In genomic region chr18:63363951-63364350, GRCh38 we compare ENCODE assay signal across 15 cellular contexts. TPM values are rescaled to one million over a fixed set of nuclear protein-coding genes. Genes with fewer than 3 reads are reported as not detected.
DNase-seq lines count a peak whose midpoint lies in the region; ATAC-seq and TF ChIP-seq lines count a peak whose summit lies in the region.
"Had no signal": no experiment of that assay in that cellular context is flagged by ENCODE, and none has a peak within 500 bp of the region (broad histone marks: within the 10 kb centered on the region; RNA-seq: fewer than 3 reads in every experiment).

No MANE protein-coding gene starts in this region.

- no peak overlapping the region for H3K14ac ChIP-seq in IMR-90 (replicated peaks; ENCODE audit: low read depth, low read length)

- no peak for ATAC-seq in activated T-cell treated with anti-CD3 and anti-CD28 coated beads, Interleukin-2, amount 50 U/mL, for 72 hours (replicated peaks in 1 of 2)
- ATAC-seq in IMR-90 (ENCODE audit: low read depth) (no peak), HG03108 (IDR thresholded peaks at IDR 0.05; ENCODE audit: unreplicated experiment) (no peak)
- peak; percentile 15 for ATAC-seq in naive thymus-derived CD4-positive, alpha-beta T cell
- ATAC-seq: Panc1, right cardiac atrium had no signal

- H3K27me3 ChIP-seq in IMR-90 (ENCODE audit: control insufficient read depth, insufficient read depth, low read length): no peaks in the 10 kb centered on the region
- H3K27me3 ChIP-seq in naive thymus-derived CD4-positive, alpha-beta T cell (ENCODE audit: control insufficient read depth in 2 of 2, insufficient read depth in 2 of 2, low read length in 2 of 2): no peaks in the 10 kb centered on the region

- dilution Hi-C loops in IMR-90 (cut with HindIII; ENCODE audit: low sequenced_read_pairs, unreplicated experiment): no loop called here

- no peak overlapping the region for H3K4me2 ChIP-seq in IMR-90 (ENCODE audit: low read depth, low read length)

- H2BK5ac ChIP-seq in IMR-90 (ENCODE audit: low read depth, low read length, poor library complexity, severe bottlenecking): no peak overlapping the region

- H2BK120ac ChIP-seq in IMR-90 (ENCODE audit: low read depth, low read length): no peak overlapping the region

- TF ChIP-seq RAD21 in IMR-90 (IDR thresholded peaks at IDR 0.05; ENCODE audit: low read length): no peak

- in situ Hi-C loops in IMR-90 (cut with MboI; ENCODE audit: low sequenced_read_pairs): no loop called here

- peak overlapping the region; percentile 0 for H3K27ac Mint-ChIP-seq in activated T-cell treated with anti-CD3 and anti-CD28 coated beads, Interleukin-2, amount 50 U/mL, for 72 hours
- peak overlapping the region; percentile 2 for H3K27ac Mint-ChIP-seq in activated CD4-positive, alpha-beta memory T cell treated with anti-CD3 and anti-CD28 coated beads for 36 hours
- peak overlapping the region in 6 of 9 donors; percentile 3 to 50 (median 10) for H3K27ac Mint-ChIP-seq in naive thymus-derived CD4-positive, alpha-beta T cell

- peaks cover 16% of the 10 kb centered on the region for H4K20me1 ChIP-seq in IMR-90 (ENCODE audit: insufficient read depth, low read length)

- POLR2A ChIA-PET in IMR-90 (lab: Charles Lee; ENCODE audit: unreplicated experiment): no interaction called here
- POLR2A ChIA-PET in activated CD4-positive, alpha-beta memory T cell treated with anti-CD3 and anti-CD28 coated beads for 36 hours (lab: Charles Lee): interaction anchor here (0.8 kb wide), 1 partner anchor 841 kb away, joined by 3 read pairs; the partner anchor contains the start of gene ZCCHC2
- POLR2A ChIA-PET in naive thymus-derived CD4-positive, alpha-beta T cell (lab: Charles Lee): interaction anchor here (0.6 to 4.2 kb wide), 3 partner anchors 58 to 203 kb away, joined by 4 to 19 read pairs (median 4); partner anchors contain the start of gene VPS4B

- H4K5ac ChIP-seq in IMR-90 (ENCODE audit: low read depth, low read length): no peak overlapping the region

- CTCF ChIA-PET in IMR-90 (lab: Yijun Ruan, JAX): interaction anchor here (0.6 kb wide), 1 partner anchor 205 kb away, joined by 3 read pairs; no protein-coding TSS in a partner anchor
- CTCF ChIA-PET in activated CD4-positive, alpha-beta memory T cell treated with anti-CD3 and anti-CD28 coated beads for 36 hours (lab: Charles Lee): interaction anchor here (0.7 kb wide), 1 partner anchor 51 kb away, joined by 3 read pairs; no protein-coding TSS in a partner anchor
- CTCF ChIA-PET in naive thymus-derived CD4-positive, alpha-beta T cell (lab: Charles Lee): interaction anchor here (0.9 kb wide), 1 partner anchor 75 kb away, joined by 3 read pairs; no protein-coding TSS in a partner anchor

- H3K36me3 ChIP-seq in IMR-90 (ENCODE audit: control insufficient read depth, insufficient read depth, low read length): peaks cover 22% of the 10 kb centered on the region
- H3K36me3 ChIP-seq in naive thymus-derived CD4-positive, alpha-beta T cell (ENCODE audit: control insufficient read depth in 2 of 3, insufficient read depth in 3 of 3, low read length in 3 of 3): peaks cover 0 to 18% (median 0%) of the 10 kb centered on the region in 3 experiments

- H4K91ac ChIP-seq in IMR-90 (ENCODE audit: insufficient read depth, low read depth, low read length): no peak overlapping the region

- peak overlapping the region; percentile 2 to 35 for H3K4me3 Mint-ChIP-seq in activated T-cell treated with anti-CD3 and anti-CD28 coated beads, Interleukin-2, amount 50 U/mL, for 72 hours
- peak overlapping the region; percentile 0 for H3K4me3 Mint-ChIP-seq in activated CD4-positive, alpha-beta memory T cell treated with anti-CD3 and anti-CD28 coated beads for 36 hours
- H3K4me3 Mint-ChIP-seq in naive thymus-derived CD4-positive, alpha-beta T cell: peak overlapping the region in 8 of 10 donors; percentile 0 to 29 (median 2)

- peaks cover 2 to 5% of the 10 kb centered on the region in 2 donors for H3K9me3 Mint-ChIP-seq in activated T-cell treated with anti-CD3 and anti-CD28 coated beads, Interleukin-2, amount 50 U/mL, for 72 hours
- H3K9me3 Mint-ChIP-seq in activated CD4-positive, alpha-beta memory T cell treated with anti-CD3 and anti-CD28 coated beads for 36 hours: peaks cover 9% of the 10 kb centered on the region
- peaks cover 0 to 11% (median 1%) of the 10 kb centered on the region in 11 donors for H3K9me3 Mint-ChIP-seq in naive thymus-derived CD4-positive, alpha-beta T cell

- no peaks in the 10 kb centered on the region for H3K27me3 Mint-ChIP-seq in activated T-cell treated with anti-CD3 and anti-CD28 coated beads, Interleukin-2, amount 50 U/mL, for 72 hours (ENCODE audit: low read depth)
- H3K27me3 Mint-ChIP-seq in activated CD4-positive, alpha-beta memory T cell treated with anti-CD3 and anti-CD28 coated beads for 36 hours: no peaks in the 10 kb centered on the region
- H3K27me3 Mint-ChIP-seq in naive thymus-derived CD4-positive, alpha-beta T cell: no peaks in the 10 kb centered on the region

- H2AK5ac ChIP-seq in IMR-90 (ENCODE audit: low read depth, low read length): no peak overlapping the region

- no peak overlapping the region for H3K4me3 ChIP-seq in IMR-90 (ENCODE audit: insufficient read depth, low read depth, low read length)
- H3K4me3 ChIP-seq in naive thymus-derived CD4-positive, alpha-beta T cell (ENCODE audit: low read length): no peak overlapping the region

- peaks cover 15 to 39% of the 10 kb centered on the region in 2 donors for H3K36me3 Mint-ChIP-seq in activated T-cell treated with anti-CD3 and anti-CD28 coated beads, Interleukin-2, amount 50 U/mL, for 72 hours (ENCODE audit: insufficient read depth in 2 of 2)
- peaks cover 32% of the 10 kb centered on the region for H3K36me3 Mint-ChIP-seq in activated CD4-positive, alpha-beta memory T cell treated with anti-CD3 and anti-CD28 coated beads for 36 hours
- H3K36me3 Mint-ChIP-seq in naive thymus-derived CD4-positive, alpha-beta T cell: peaks cover 5 to 29% (median 13%) of the 10 kb centered on the region in 5 donors

- no peak overlapping the region for H3K18ac ChIP-seq in IMR-90 (ENCODE audit: low read depth, low read length)

- no peak for TF ChIP-seq CTCF in IMR-90 (conservative IDR thresholded peaks at IDR 0.05; ENCODE audit: low read depth, low read length)

- no peak overlapping the region for H3K56ac ChIP-seq in IMR-90 (ENCODE audit: extremely low read depth, insufficient read depth, low read length)

- no peak overlapping the region for H2AK9ac ChIP-seq in IMR-90 (replicated peaks; ENCODE audit: low read depth, low read length, poor library complexity)

- peaks cover 5% of the 10 kb centered on the region for H3K9me1 ChIP-seq in IMR-90 (ENCODE audit: insufficient read depth, low read length)

- no TSS peak for BruUV-seq in IMR-90 (replicated peaks; lab: Mats Ljungman, UMichigan)

- no peak overlapping the region for H3K4ac ChIP-seq in IMR-90 (ENCODE audit: low read depth, low read length)

- DNase-seq in activated T-cell treated with anti-CD3 and anti-CD28 coated beads, Interleukin-2, amount 50 U/mL, for 72 hours: no peak
- no peak for DNase-seq in activated T-cell treated with anti-CD3 and anti-CD28 coated beads, Interleukin-2, amount 50 U/mL, for 1 hour
- DNase-seq in IMR-90: no peak
- peak; percentile 43 for DNase-seq in activated CD4-positive, alpha-beta memory T cell treated with anti-CD3 and anti-CD28 coated beads for 36 hours
- peak in 7 of 9 donors; percentile 18 to 46 (median 43) for DNase-seq in naive thymus-derived CD4-positive, alpha-beta T cell
- no peak for DNase-seq in NCI-H2196 treated with DMSO at 0.1 percent for 48 hours (lab: John Stamatoyannopoulos, UW; ENCODE audit: unreplicated experiment)
- DNase-seq in HuH-7 (ENCODE audit: low spot score): no peak
- DNase-seq: ACHN; mammary epithelial cell; NCI-H1694 treated with DMSO at 0.1 percent for 48 hours; NCI-H524 treated with DMSO at 0.1 percent for 48 hours; right cardiac atrium; stimulated activated CD4-positive, alpha-beta T cell treated with anti-CD3 and anti-CD28 coated beads, Interleukin-2, amount 100 ng/mL, for 24 hours had no signal

- intact Hi-C loops in IMR-90 (cut with micrococcal nuclease): no loop called here
- intact Hi-C loops in activated CD4-positive, alpha-beta memory T cell treated with anti-CD3 and anti-CD28 coated beads for 36 hours (cut with micrococcal nuclease): loop anchor here (10.0 kb wide), 1 partner anchor 591 kb away; no protein-coding TSS in a partner anchor
- intact Hi-C loops in naive thymus-derived CD4-positive, alpha-beta T cell (cut with micrococcal nuclease): loop anchor here in 1 of 2 donors (10.0 kb wide), 1 partner anchor 1469 kb away; the partner anchor contains the start of gene RNF152

- no peak overlapping the region for H3K27ac ChIP-seq in IMR-90 (ENCODE audit: insufficient read depth, low read length)
- no peak overlapping the region for H3K27ac ChIP-seq in naive thymus-derived CD4-positive, alpha-beta T cell (ENCODE audit: low read depth, low read length)

- 0 out of 2 replicates have a peak overlapping the region, but pooled peaks have one; percentile 8 for H3K23ac ChIP-seq in IMR-90 (ENCODE audit: low read depth, low read length)

- H2AFZ ChIP-seq in IMR-90 (replicated peaks; ENCODE audit: low read length, poor library complexity): no peak overlapping the region

- H3K4me1 Mint-ChIP-seq in activated T-cell treated with anti-CD3 and anti-CD28 coated beads, Interleukin-2, amount 50 U/mL, for 72 hours (ENCODE audit: low read depth): peaks cover 46% of the 10 kb centered on the region
- H3K4me1 Mint-ChIP-seq in activated CD4-positive, alpha-beta memory T cell treated with anti-CD3 and anti-CD28 coated beads for 36 hours (ENCODE audit: low read depth): peaks cover 29% of the 10 kb centered on the region
- peaks cover 31 to 47% (median 36%) of the 10 kb centered on the region in 7 donors for H3K4me1 Mint-ChIP-seq in naive thymus-derived CD4-positive, alpha-beta T cell

- 80% methylated on average over 2 of the region's 2 CpGs; no CpG with 5 or more reads in 1 of the 2 experiments for WGBS in IMR-90 (ENCODE audit: extremely low coverage in 2 of 2, insufficient read length in 1 of 2), 2 experiments

- TF ChIP-seq POLR2A in IMR-90 (IDR thresholded peaks at IDR 0.05; ENCODE audit: low read depth, low read length): no peak

- H2BK20ac ChIP-seq in IMR-90 (ENCODE audit: low read depth, low read length): no peak overlapping the region

- no peak overlapping the region for H3K9ac ChIP-seq in IMR-90 (ENCODE audit: low read depth, low read length)

- no peak overlapping the region for H2BK15ac ChIP-seq in IMR-90 (ENCODE audit: low read depth, low read length)

- no peak overlapping the region for H4K8ac ChIP-seq in IMR-90 (ENCODE audit: low read depth in 2 of 2, low read length in 2 of 2)

- H3K4me1 ChIP-seq in IMR-90 (ENCODE audit: control insufficient read depth, insufficient read depth, low read length): 0 out of 2 replicates have a peak, but pooled peaks cover 3% of the 10 kb centered on the region
- peaks cover 6 to 29% of the 10 kb centered on the region in 2 donors for H3K4me1 ChIP-seq in naive thymus-derived CD4-positive, alpha-beta T cell (ENCODE audit: control insufficient read depth in 2 of 2, insufficient read depth in 2 of 2, low read length in 2 of 2)

- no peaks in the 10 kb centered on the region for H3K9me3 ChIP-seq in IMR-90 (ENCODE audit: control insufficient read depth, insufficient read depth, low read length)
- no peaks in the 10 kb centered on the region for H3K9me3 ChIP-seq in naive thymus-derived CD4-positive, alpha-beta T cell (ENCODE audit: control insufficient read depth in 2 of 3, low read length in 3 of 3)

- H3K79me1 ChIP-seq in IMR-90 (ENCODE audit: low read depth in 1 of 2, low read length in 2 of 2): peaks cover 11 to 34% of the 10 kb centered on the region in 2 experiments

RNA-seq across cellular contexts. Expression of gene KDSR, which starts 3.1 kb away (rescaled TPM):
- 10 to 100 TPM; 69.6 to 81.0 TPM for total RNA-seq in activated T-cell treated with anti-CD3 and anti-CD28 coated beads, Interleukin-2, amount 50 U/mL, for 72 hours
- total RNA-seq in IMR-90 (2012; rRNA removed): 21.5 and 23.3 TPM in 2 replicates
- polyA plus RNA-seq in IMR-90 (2012; rRNA removed): 19.3 and 21.9 TPM in 2 replicates
- polyA plus RNA-seq in IMR-90 (2012; cell fraction: cytosol; rRNA removed): 13.9 and 41.4 TPM in 2 replicates
- 8.6 and 22.4 TPM in 2 replicates for polyA plus RNA-seq in IMR-90 (2012; cell fraction: nucleus; rRNA removed; ENCODE audit: low replicate concordance)
- 10 to 100 TPM; 72.8 to 77.2 TPM for total RNA-seq in activated CD4-positive, alpha-beta memory T cell treated with anti-CD3 and anti-CD28 coated beads for 36 hours
- total RNA-seq in naive thymus-derived CD4-positive, alpha-beta T cell: 10 to 100 TPM; 24.4 to 57.9 (median 46.9) TPM
- polyA plus RNA-seq in naive thymus-derived CD4-positive, alpha-beta T cell: 10 to 100 TPM; 58.3 to 62.4 TPM

RNA-seq across cellular contexts. Expression of gene BCL2, which starts 44.4 kb away (rescaled TPM):
- total RNA-seq in activated T-cell treated with anti-CD3 and anti-CD28 coated beads, Interleukin-2, amount 50 U/mL, for 72 hours: 100 to 1,000 TPM in 1 of 2 donors, 10 to 100 TPM in 1; 98.3 to 133 TPM
- 0.54 and 0.56 TPM in 2 replicates for total RNA-seq in IMR-90 (2012; rRNA removed)
- 0.24 and 0.33 TPM in 2 replicates for polyA plus RNA-seq in IMR-90 (2012; rRNA removed)
- polyA plus RNA-seq in IMR-90 (2012; cell fraction: cytosol; rRNA removed): 0.14 and 0.19 TPM in 2 replicates
- 0.11 and 0.15 TPM in 2 replicates for polyA plus RNA-seq in IMR-90 (2012; cell fraction: nucleus; rRNA removed; ENCODE audit: low replicate concordance)
- 10 to 100 TPM; 66.9 to 67.9 TPM for total RNA-seq in activated CD4-positive, alpha-beta memory T cell treated with anti-CD3 and anti-CD28 coated beads for 36 hours
- 100 to 1,000 TPM in 3 of 5 experiments, 10 to 100 TPM in 2; 38.3 to 154 (median 126) TPM for total RNA-seq in naive thymus-derived CD4-positive, alpha-beta T cell
- polyA plus RNA-seq in naive thymus-derived CD4-positive, alpha-beta T cell: 10 to 100 TPM; 32.7 to 39.6 TPM

RNA-seq across cellular contexts. Expression of gene VPS4B, which starts 58.3 kb away (rescaled TPM):
- total RNA-seq in activated T-cell treated with anti-CD3 and anti-CD28 coated beads, Interleukin-2, amount 50 U/mL, for 72 hours: 10 to 100 TPM; 70.8 to 75.5 TPM
- total RNA-seq in IMR-90 (2012; rRNA removed): 31.5 and 41.1 TPM in 2 replicates
- 14.3 and 16.2 TPM in 2 replicates for polyA plus RNA-seq in IMR-90 (2012; rRNA removed)
- 3.5 and 5.8 TPM in 2 replicates for polyA plus RNA-seq in IMR-90 (2012; cell fraction: cytosol; rRNA removed)
- 3.2 and 8.5 TPM in 2 replicates for polyA plus RNA-seq in IMR-90 (2012; cell fraction: nucleus; rRNA removed; ENCODE audit: low replicate concordance)
- total RNA-seq in activated CD4-positive, alpha-beta memory T cell treated with anti-CD3 and anti-CD28 coated beads for 36 hours: 10 to 100 TPM; 41.7 to 43.3 TPM
- 10 to 100 TPM; 48.2 to 84.6 (median 74.9) TPM for total RNA-seq in naive thymus-derived CD4-positive, alpha-beta T cell
- 10 to 100 TPM; 47.4 to 49.5 TPM for polyA plus RNA-seq in naive thymus-derived CD4-positive, alpha-beta T cell

Comparison
In these comparisons a context has a peak if more than half of its experiments do, and no peak if none do; other contexts are left out.
1. DNase-seq: peak in activated CD4-positive, alpha-beta memory T cell treated with anti-CD3 and anti-CD28 coated beads for 36 hours (single experiment) and naive thymus-derived CD4-positive, alpha-beta T cell (7 of 9); none in activated T-cell treated with anti-CD3 and anti-CD28 coated beads, Interleukin-2, amount 50 U/mL, for 72 hours (0 of 2), activated T-cell treated with anti-CD3 and anti-CD28 coated beads, Interleukin-2, amount 50 U/mL, for 1 hour (single experiment), IMR-90 (single experiment), NCI-H2196 treated with DMSO at 0.1 percent for 48 hours (single experiment) and HuH-7 (single experiment).
2. RNA of gene BCL2, which starts 44.4 kb away (total RNA-seq): 98.3 to 133 TPM in activated T-cell treated with anti-CD3 and anti-CD28 coated beads, Interleukin-2, amount 50 U/mL, for 72 hours, 38.3 to 154 TPM in naive thymus-derived CD4-positive, alpha-beta T cell and 66.9 to 67.9 TPM in activated CD4-positive, alpha-beta memory T cell treated with anti-CD3 and anti-CD28 coated beads for 36 hours; 0.54 to 0.56 TPM in IMR-90; every median in the first group is over 10 times any median in the second.
3. Peak in every context shown above with its lines, with median percentiles within 50 percentile points of each other: H3K27ac Mint-ChIP-seq and H3K4me3 Mint-ChIP-seq.